33 cellular contexts compared by ENCODE assay signal in the genomic region with DNA sequence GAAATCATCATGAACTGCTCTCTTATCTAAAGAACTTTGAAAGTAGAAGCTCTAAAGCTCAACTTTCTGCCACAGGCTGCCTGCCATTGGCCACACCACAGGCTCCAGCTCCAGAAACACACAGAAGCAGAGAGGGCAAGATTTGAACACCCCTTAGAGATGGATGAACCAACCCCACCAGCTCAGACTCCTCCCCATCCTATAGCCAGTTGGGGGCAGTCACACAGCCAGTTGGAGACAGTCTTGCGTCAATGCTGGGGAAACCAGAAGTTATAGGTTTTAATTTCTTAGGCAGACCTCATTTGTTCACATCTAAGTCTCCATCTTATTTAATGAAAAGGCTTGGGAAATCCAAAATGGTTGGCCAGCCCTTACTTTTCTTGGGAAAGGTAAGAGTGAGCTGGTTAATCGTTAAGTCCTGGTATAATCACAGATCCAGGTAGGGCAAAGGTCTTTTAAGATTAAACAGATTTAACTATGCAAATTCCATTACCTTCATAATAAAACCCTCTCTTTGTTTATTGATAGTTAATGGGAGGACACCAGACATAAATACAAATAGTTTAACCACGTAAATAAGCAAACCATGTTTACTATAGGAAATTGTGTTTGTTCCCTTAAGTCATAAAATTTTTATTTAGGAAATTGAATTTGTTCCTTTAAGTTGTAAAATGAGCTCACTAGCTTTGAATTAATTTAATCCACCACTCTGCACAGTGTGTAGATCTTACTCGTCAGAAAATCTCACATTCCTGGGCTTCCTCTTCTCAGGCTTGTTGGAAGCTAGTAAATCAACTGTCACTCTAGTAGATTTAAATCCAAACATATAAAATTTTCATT. TPM values are rescaled to one million over a fixed set of nuclear protein-coding genes. Genes with fewer than 3 reads are reported as not detected.
DNase-seq lines count a peak whose midpoint lies in the region; ATAC-seq, FAIRE-seq and TF ChIP-seq lines count a peak whose summit lies in the region.
"Had no signal": no experiment of that assay in that cellular context is flagged by ENCODE, and none has a peak within 500 bp of the region (broad histone marks: within the 10 kb centered on the region; RNA-seq: fewer than 3 reads in every experiment).

No MANE protein-coding gene starts in this region.

- no peak for TF ChIP-seq POLR2A in Peyer's patch (IDR thresholded peaks at IDR 0.05)

- TF ChIP-seq CTCF in LNCaP clone FGC (IDR thresholded peaks at IDR 0.05; ENCODE audit: control insufficient read depth, extremely low read depth, insufficient read depth) (no peak), Peyer's patch (IDR thresholded peaks at IDR 0.05) (no peak), epithelial cell of proximal tubule (conservative IDR thresholded peaks at IDR 0.05; ENCODE audit: low read depth, low read length) (peak; percentile 5)

- H3K27ac ChIP-seq in Peyer's patch, result peak overlapping the region in 3 of 4 donors; percentile 1 to 69 (median 68)
- peak overlapping the region; percentile 15 to 86 for H3K27ac ChIP-seq in small intestine (ENCODE audit: low read depth in 1 of 2, low read length in 1 of 2)
- H3K27ac ChIP-seq: ascending aorta, coronary artery, lower lobe of right lung, upper lobe of right lung, VCaP had no signal

- FAIRE-seq in small intestine (lab: Jason Lieb, UNC), result peak; percentile 36
- FAIRE-seq: G401.6, keratinocyte had no signal

- H3K9me3 ChIP-seq in Peyer's patch (no peaks in the 10 kb centered on the region), small intestine (ENCODE audit: control insufficient read depth, low read depth) (no peaks in the 10 kb centered on the region)
- H3K9me3 ChIP-seq: ascending aorta, lower lobe of right lung, upper lobe of right lung had no signal

- H3K4me1 ChIP-seq in Peyer's patch, result peaks cover 0 to 30% (median 2%) of the 10 kb centered on the region in 4 donors
- H3K4me1 ChIP-seq in small intestine (ENCODE audit: control insufficient read depth in 2 of 2, insufficient read depth in 1 of 2, low read depth in 1 of 2, low read length in 1 of 2), result peaks cover 3 to 13% of the 10 kb centered on the region in 2 donors
- H3K4me1 ChIP-seq: ascending aorta, lower lobe of right lung, upper lobe of right lung had no signal

- 15 to 54% (median 34%) methylated on average over 4 of the region's 4 CpGs for WGBS in small intestine, 3 donors

- ATAC-seq in HG03108 (IDR thresholded peaks at IDR 0.05; ENCODE audit: unreplicated experiment), result no peak
- ATAC-seq: effector memory CD8-positive, alpha-beta T cell; lower lobe of right lung; naive thymus-derived CD8-positive, alpha-beta T cell; Panc1; stimulated activated memory B cell treated with anti-CD40 and anti-IgM and Interleukin-4, amounts not matched to agents 10 μg/mL and 1 μg/mL and 100 μg/mL, for 72 hours; upper lobe of right lung had no signal

- H3K27me3 ChIP-seq in Peyer's patch (no peaks in the 10 kb centered on the region), small intestine (ENCODE audit: control insufficient read depth in 2 of 2, insufficient read depth in 2 of 2, low read length in 2 of 2) (no peaks in the 10 kb centered on the region)
- H3K27me3 ChIP-seq: ascending aorta, cardiac muscle cell had no signal

- DNase-seq in LNCaP clone FGC (ENCODE audit: low read depth), result peak; percentile 89
- no peak for DNase-seq in Peyer's patch
- no peak for DNase-seq in epithelial cell of proximal tubule (ENCODE audit: low read depth)
- DNase-seq in small intestine, result peak; percentile 86
- no peak for DNase-seq in activated effector memory CD4-positive, alpha-beta T cell treated with anti-CD3 and anti-CD28 coated beads, Interleukin-2, amount 50 U/mL, for 16 hours
- no peak for DNase-seq in DMS79 treated with DMSO at 0.1 percent for 48 hours (lab: John Stamatoyannopoulos, UW)
- DNase-seq: activated CD4-positive, alpha-beta T cell treated with anti-CD3 and anti-CD28 coated beads for 48 hours; activated CD8-positive, alpha-beta memory T cell treated with anti-CD3 and anti-CD28 coated beads for 24 hours; activated gamma-delta T cell; activated naive CD8-positive, alpha-beta T cell treated with anti-CD3 and anti-CD28 coated beads, Interleukin-2, amount 10 ng/mL, durations not matched to agents 7 days and 5 days; effector memory CD8-positive, alpha-beta T cell; glutamatergic neuron; lower lobe of right lung; midbrain; naive thymus-derived CD8-positive, alpha-beta T cell; NCI-H1105 treated with DMSO at 0.1 percent for 48 hours; NCI-H1930; NCI-H524 treated with DMSO at 0.1 percent for 48 hours; SIG-M5; SW 1271; T-helper 9 cell; upper lobe of right lung had no signal

- H3K36me3 ChIP-seq in Peyer's patch, result no peaks in the 10 kb centered on the region
- H3K36me3 ChIP-seq in small intestine (ENCODE audit: control insufficient read depth in 2 of 2, insufficient read depth in 2 of 2, low read length in 2 of 2), result no peaks in the 10 kb centered on the region
- H3K36me3 ChIP-seq: ascending aorta, cardiac muscle cell, lower lobe of right lung, upper lobe of right lung had no signal

- H3K4me3 ChIP-seq in LNCaP clone FGC (ENCODE audit: low read depth, low read length), result no peak overlapping the region
- H3K4me3 ChIP-seq in Peyer's patch, result no peak overlapping the region
- no peak overlapping the region for H3K4me3 ChIP-seq in epithelial cell of proximal tubule (ENCODE audit: low read depth, low read length)
- no peak overlapping the region for H3K4me3 ChIP-seq in small intestine (ENCODE audit: low read depth in 1 of 2, low read length in 2 of 2)
- H3K4me3 ChIP-seq: ascending aorta, cardiac muscle cell, coronary artery, lower lobe of right lung, upper lobe of right lung had no signal

RNA-seq across cellular contexts. Expression of a gene that starts 28.0 kb away (rescaled TPM):
- total RNA-seq in Peyer's patch (10 to 100 TPM in 1 of 4 donors, 1 to 10 TPM in 2, not detected in 1; 4.8 to 17.5 (median 6.7) TPM), epithelial cell of proximal tubule (not detected in 2 replicates)
- polyA plus RNA-seq in small intestine, result 1 to 10 TPM; 2.9 to 9.2 (median 6.2) TPM
- total RNA-seq: activated naive CD8-positive, alpha-beta T cell treated with anti-CD3 and anti-CD28 coated beads, Interleukin-2, amount 10 ng/mL, durations not matched to agents 7 days and 5 days; cardiac muscle cell; naive thymus-derived CD8-positive, alpha-beta T cell had no signal
- polyA plus RNA-seq: cardiac muscle cell; CD14-positive monocyte; IgD-negative memory B cell; keratinocyte; naive thymus-derived CD8-positive, alpha-beta T cell had no signal

Comparison
In these comparisons a context has a peak if more than half of its experiments do, and no peak if none do; other contexts are left out.
1. DNase-seq: peak in LNCaP clone FGC (single experiment) and small intestine (single experiment); none in Peyer's patch (0 of 3), epithelial cell of proximal tubule (single experiment), activated effector memory CD4-positive, alpha-beta T cell treated with anti-CD3 and anti-CD28 coated beads, Interleukin-2, amount 50 U/mL, for 16 hours (single experiment) and DMS79 treated with DMSO at 0.1 percent for 48 hours (single experiment).